In genomic region chr3:142580061-142580423, GRCh38 we compare ENCODE assay signal across 15 cellular contexts. TPM values are rescaled to one million over a fixed set of nuclear protein-coding genes. Genes with fewer than 3 reads are reported as not detected.
DNase-seq lines count a peak whose midpoint lies in the region; TF ChIP-seq lines count a peak whose summit lies in the region.
"Had no signal": no experiment of that assay in that cellular context is flagged by ENCODE, and none has a peak within 500 bp of the region (broad histone marks: within the 10 kb centered on the region; RNA-seq: fewer than 3 reads in every experiment).

No MANE protein-coding gene starts in this region.

- no peaks in the 10 kb centered on the region for H3K9me3 ChIP-seq in ascending aorta

- H3K27ac ChIP-seq in ascending aorta, result peak overlapping the region; percentile 91 to 94

- H3K4me1 Mint-ChIP-seq in T-helper 2 cell treated with Interferon-gamma antibody and Interleukin-4, amounts not matched to agents 5 μg/mL and 100 μg/mL, for 36 hours (ENCODE audit: low read depth), result peaks cover 24% of the 10 kb centered on the region
- H3K4me1 Mint-ChIP-seq in HFFc6 (ENCODE audit: low read depth) (peaks cover 41% of the 10 kb centered on the region), neural crest cell (peaks cover 38% of the 10 kb centered on the region)

- H3K4me1 ChIP-seq in ascending aorta, result peaks cover 0 to 10% of the 10 kb centered on the region in 2 donors

- H3K9me3 Mint-ChIP-seq in T-helper 2 cell treated with Interferon-gamma antibody and Interleukin-4, amounts not matched to agents 5 μg/mL and 100 μg/mL, for 36 hours, result no peaks in the 10 kb centered on the region
- H3K9me3 Mint-ChIP-seq in HFFc6, result no peaks in the 10 kb centered on the region
- H3K9me3 Mint-ChIP-seq in neural crest cell, result no peaks in the 10 kb centered on the region

- peak overlapping the region; percentile 98 for H3K4me3 Mint-ChIP-seq in T-helper 2 cell treated with Interferon-gamma antibody and Interleukin-4, amounts not matched to agents 5 μg/mL and 100 μg/mL, for 36 hours
- H3K4me3 Mint-ChIP-seq in HFFc6 (peak overlapping the region; percentile 99), neural crest cell (peak overlapping the region; percentile 96)

- intact Hi-C loops in ascending aorta (cut with DNase I), result loop anchor here (10.0 kb wide), 1 partner anchor 245 kb away; no protein-coding TSS in a partner anchor

- H3K27me3 ChIP-seq in ascending aorta (no peaks in the 10 kb centered on the region), H7 (ENCODE audit: control insufficient read depth, insufficient read depth, low read length) (no peaks in the 10 kb centered on the region)

- no peaks in the 10 kb centered on the region for H3K36me3 ChIP-seq in ascending aorta
- H3K36me3 ChIP-seq in H7 (replicated peaks; ENCODE audit: control insufficient read depth, insufficient read depth, low read length), result no peaks in the 10 kb centered on the region

- DNase-seq in T-helper 2 cell treated with Interferon-gamma antibody and Interleukin-4, amounts not matched to agents 5 μg/mL and 100 μg/mL, for 36 hours (ENCODE audit: low spot score), result no peak
- DNase-seq in T-helper 2 cell (no peak), HFFc6 (no peak), ascending aorta (ENCODE audit: low spot score in 2 of 2) (no peak), neural crest cell (ENCODE audit: low read depth, low spot score) (no peak), H7 (no peak), D341Med (ENCODE audit: low spot score) (no peak)
- DNase-seq in stimulated activated CD4-positive, alpha-beta T cell treated with anti-CD3 and anti-CD28 coated beads, Interleukin-1b, Interleukin-23, amount 100 ng/mL, for 48 hours, result no peak
- DNase-seq: DMS153, KBM-7, left ventricle myocardium superior, NCI-H146, NCI-H510A treated with DMSO at 0.1 percent for 48 hours, nucleus accumbens, T-helper 9 cell had no signal

- H3K27ac Mint-ChIP-seq in T-helper 2 cell treated with Interferon-gamma antibody and Interleukin-4, amounts not matched to agents 5 μg/mL and 100 μg/mL, for 36 hours, result peak overlapping the region; percentile 96
- H3K27ac Mint-ChIP-seq in HFFc6 (peak overlapping the region; percentile 98; the same call in 1 of the 2 replicates), neural crest cell (ENCODE audit: unreplicated experiment) (no peak overlapping the region)

- H3K27me3 Mint-ChIP-seq in T-helper 2 cell treated with Interferon-gamma antibody and Interleukin-4, amounts not matched to agents 5 μg/mL and 100 μg/mL, for 36 hours (ENCODE audit: low read depth), result peaks cover 19% of the 10 kb centered on the region
- H3K27me3 Mint-ChIP-seq in HFFc6 (ENCODE audit: insufficient read depth), result peaks cover 9% of the 10 kb centered on the region
- H3K27me3 Mint-ChIP-seq in neural crest cell (ENCODE audit: low read depth), result peaks cover 25% of the 10 kb centered on the region

- H3K4me3 ChIP-seq in ascending aorta (no peak overlapping the region), H7 (ENCODE audit: insufficient read depth, low read depth, low read length) (no peak overlapping the region)

- no peak for TF ChIP-seq CTCF in HFFc6 (IDR thresholded peaks at IDR 0.05)
- TF ChIP-seq CTCF in ascending aorta (IDR thresholded peaks at IDR 0.05), result no peak
- TF ChIP-seq CTCF in neural crest cell (conservative IDR thresholded peaks at IDR 0.05), result no peak

- H3K36me3 Mint-ChIP-seq in T-helper 2 cell treated with Interferon-gamma antibody and Interleukin-4, amounts not matched to agents 5 μg/mL and 100 μg/mL, for 36 hours (ENCODE audit: low read depth), result peaks cover 1% of the 10 kb centered on the region
- peaks cover 6% of the 10 kb centered on the region; the same call in 1 of the 2 replicates for H3K36me3 Mint-ChIP-seq in HFFc6 (ENCODE audit: low read depth)
- H3K36me3 Mint-ChIP-seq in neural crest cell (ENCODE audit: low read depth), result no peaks in the 10 kb centered on the region

RNA-seq across cellular contexts. Expression of gene ATR, which starts 1.5 kb away (rescaled TPM):
- 10 to 100 TPM; 23.3 to 25.6 (median 24.3) TPM for total RNA-seq in HFFc6 (2021; fragmentation: NEBNext Ultra II Directional; extraction: Animal tissue kit (Norgen Biotek cat#: 25700))
- total RNA-seq in ascending aorta, result 8.3 TPM
- total RNA-seq in neural crest cell, result 23.3 and 27.5 TPM in 2 replicates
- total RNA-seq in H7 (2014; rRNA removed; shearing (Covaris generic)), result 18.3 and 29.9 TPM in 2 replicates

RNA-seq across cellular contexts. Expression of gene PLS1, which starts 16.2 kb away (rescaled TPM):
- total RNA-seq in HFFc6 (2021; fragmentation: NEBNext Ultra II Directional; extraction: Animal tissue kit (Norgen Biotek cat#: 25700)), result 1 to 10 TPM in 4 of 6 experiments, under 1 TPM in 2; 0.64 to 1.4 (median 1.2) TPM
- total RNA-seq in ascending aorta, result 1.8 TPM
- total RNA-seq in neural crest cell, result 5.6 and 5.7 TPM in 2 replicates
- total RNA-seq in H7 (2014; rRNA removed; shearing (Covaris generic)), result 13.8 and 21.5 TPM in 2 replicates
